Comparison of ENCODE assay signal across 3 cellular contexts in genomic region chr5:13307480-13307879, GRCh38.
"Had no signal": no experiment of that assay in that cellular context is flagged by ENCODE, and none has a peak within 500 bp of the region (broad histone marks: within the 10 kb centered on the region; RNA-seq: fewer than 3 reads in every experiment).

No MANE protein-coding gene starts in this region.

- H3K4me3 ChIP-seq: GM12878 had no signal

- ATAC-seq: GM12878 had no signal

- DNase-seq: GDM1, GF-D8 had no signal
